Comparison of ENCODE assay signal across 12 cellular contexts in genomic region chr14:65320661-65321308, GRCh38.
A peak's percentile ranks its signal among the peaks of the same experiment; 100 is the strongest.
DNase-seq lines count a peak whose midpoint lies in the region; ATAC-seq lines count a peak whose summit lies in the region.
"Had no signal": no experiment of that assay in that cellular context is flagged by ENCODE, and none has a peak within 500 bp of the region (broad histone marks: within the 10 kb centered on the region; RNA-seq: fewer than 3 reads in every experiment).

No MANE protein-coding gene starts in this region.

- H3K36me3 Mint-ChIP-seq in activated T-cell treated with anti-CD3 and anti-CD28 coated beads, Interleukin-2, amount 50 U/mL, for 24 hours (ENCODE audit: low read depth), result no peaks in the 10 kb centered on the region
- H3K36me3 Mint-ChIP-seq in stimulated activated naive B cell treated with anti-CD40 and anti-IgM and Interleukin-4, amounts not matched to agents 10 μg/mL and 1 μg/mL and 100 μg/mL, for 72 hours, result no peaks in the 10 kb centered on the region

- no peaks in the 10 kb centered on the region for H3K27me3 ChIP-seq in H7 (ENCODE audit: control insufficient read depth, insufficient read depth, low read length)

- no peaks in the 10 kb centered on the region for H3K9me3 Mint-ChIP-seq in activated T-cell treated with anti-CD3 and anti-CD28 coated beads, Interleukin-2, amount 50 U/mL, for 24 hours
- H3K9me3 Mint-ChIP-seq in stimulated activated naive B cell treated with anti-CD40 and anti-IgM and Interleukin-4, amounts not matched to agents 10 μg/mL and 1 μg/mL and 100 μg/mL, for 72 hours, result no peaks in the 10 kb centered on the region
- H3K9me3 Mint-ChIP-seq: activated T-cell treated with anti-CD3 and anti-CD28 coated beads, Interleukin-2, amount 50 U/mL, for 4 hours had no signal

- intact Hi-C loops in posterior vena cava (cut with DNase I), result no loop called here

- H3K4me1 Mint-ChIP-seq in activated T-cell treated with anti-CD3 and anti-CD28 coated beads, Interleukin-2, amount 50 U/mL, for 24 hours (ENCODE audit: low read depth), result peaks cover 41% of the 10 kb centered on the region
- H3K4me1 Mint-ChIP-seq in stimulated activated naive B cell treated with anti-CD40 and anti-IgM and Interleukin-4, amounts not matched to agents 10 μg/mL and 1 μg/mL and 100 μg/mL, for 72 hours, result peaks cover 40 to 70% of the 10 kb centered on the region in 2 donors

- ATAC-seq in HG02678 (IDR thresholded peaks at IDR 0.05; ENCODE audit: unreplicated experiment) (peak; percentile 27), HG02973 (IDR thresholded peaks at IDR 0.05; ENCODE audit: unreplicated experiment) (no peak)
- ATAC-seq in stimulated activated naive B cell treated with anti-CD40 and anti-IgM and Interleukin-4, amounts not matched to agents 10 μg/mL and 1 μg/mL and 100 μg/mL, for 72 hours (replicated peaks), result peak; percentile 54 to 62

- no peak for DNase-seq in activated T-cell treated with anti-CD3 and anti-CD28 coated beads, Interleukin-2, amount 50 U/mL, for 24 hours
- DNase-seq in activated T-cell treated with anti-CD3 and anti-CD28 coated beads for 4 hours, result no peak
- peak; percentile 40 for DNase-seq in SK-N-DZ (ENCODE audit: low spot score)
- no peak for DNase-seq in stimulated activated naive B cell treated with anti-CD40 and anti-IgM and Interleukin-4, amounts not matched to agents 10 μg/mL and 1 μg/mL and 100 μg/mL, for 72 hours
- DNase-seq in posterior vena cava (ENCODE audit: low spot score), result no peak
- no peak for DNase-seq in H7
- DNase-seq: activated T-cell treated with anti-CD3 and anti-CD28 coated beads, Interleukin-2, amount 50 U/mL, for 4 hours; NCI-H2029; substantia nigra; T-helper 9 cell had no signal

- no peak overlapping the region for H3K4me3 Mint-ChIP-seq in activated T-cell treated with anti-CD3 and anti-CD28 coated beads, Interleukin-2, amount 50 U/mL, for 24 hours
- no peak overlapping the region for H3K4me3 Mint-ChIP-seq in stimulated activated naive B cell treated with anti-CD40 and anti-IgM and Interleukin-4, amounts not matched to agents 10 μg/mL and 1 μg/mL and 100 μg/mL, for 72 hours
- H3K4me3 Mint-ChIP-seq: activated T-cell treated with anti-CD3 and anti-CD28 coated beads, Interleukin-2, amount 50 U/mL, for 4 hours had no signal

- H3K27ac Mint-ChIP-seq in activated T-cell treated with anti-CD3 and anti-CD28 coated beads, Interleukin-2, amount 50 U/mL, for 24 hours, result peak overlapping the region; percentile 80
- peak overlapping the region; percentile 39 for H3K27ac Mint-ChIP-seq in stimulated activated naive B cell treated with anti-CD40 and anti-IgM and Interleukin-4, amounts not matched to agents 10 μg/mL and 1 μg/mL and 100 μg/mL, for 72 hours

- no peaks in the 10 kb centered on the region for H3K36me3 ChIP-seq in H7 (replicated peaks; ENCODE audit: control insufficient read depth, insufficient read depth, low read length)

- no peaks in the 10 kb centered on the region for H3K27me3 Mint-ChIP-seq in activated T-cell treated with anti-CD3 and anti-CD28 coated beads, Interleukin-2, amount 50 U/mL, for 24 hours
- no peaks in the 10 kb centered on the region for H3K27me3 Mint-ChIP-seq in stimulated activated naive B cell treated with anti-CD40 and anti-IgM and Interleukin-4, amounts not matched to agents 10 μg/mL and 1 μg/mL and 100 μg/mL, for 72 hours

- no peak overlapping the region for H3K4me3 ChIP-seq in H7 (ENCODE audit: insufficient read depth, low read depth, low read length)
